ENCODE assay signal across 14 cellular contexts in genomic region chr11:126350811-126351210, GRCh38. TPM values are rescaled to one million over a fixed set of nuclear protein-coding genes. Genes with fewer than 3 reads are reported as not detected.
DNase-seq lines count a peak whose midpoint lies in the region; ATAC-seq and TF ChIP-seq lines count a peak whose summit lies in the region.
"Had no signal": no experiment of that assay in that cellular context is flagged by ENCODE, and none has a peak within 500 bp of the region (broad histone marks: within the 10 kb centered on the region; RNA-seq: fewer than 3 reads in every experiment).

No MANE protein-coding gene starts in this region.

- intact Hi-C loops in CD14-positive monocyte (cut with micrococcal nuclease) = no loop called here

- no peaks in the 10 kb centered on the region for H3K9me3 Mint-ChIP-seq in CD14-positive monocyte
- peaks cover 0 to 7% (median 2%) of the 10 kb centered on the region in 5 experiments for H3K9me3 Mint-ChIP-seq in brain
- H3K9me3 Mint-ChIP-seq in nephron = no peaks in the 10 kb centered on the region

- H3K4me3 Mint-ChIP-seq in CD14-positive monocyte (no peak overlapping the region), brain (peak overlapping the region in 2 of 5 experiments; percentile 2 to 7), nephron (peak overlapping the region in 1 of 3 experiments; percentile 2)

- TF ChIP-seq CTCF in CD14-positive monocyte (IDR thresholded peaks at IDR 0.05) = no peak
- TF ChIP-seq CTCF in brain (conservative IDR thresholded peaks at IDR 0.05) = no peak
- TF ChIP-seq CTCF in nephron (IDR thresholded peaks at IDR 0.05; ENCODE audit: unreplicated experiment in 3 of 3) = no peak

- peaks cover 56% of the 10 kb centered on the region for H3K36me3 ChIP-seq in KOPT-K1 (ENCODE audit: insufficient read depth, low read length)

- DNase-seq in CD14-positive monocyte (ENCODE audit: low spot score) (no peak), NCI-H345 (lab: John Stamatoyannopoulos, UW) (no peak), NCI-H2196 treated with DMSO at 0.1 percent for 48 hours (lab: John Stamatoyannopoulos, UW; ENCODE audit: unreplicated experiment) (no peak), nucleus accumbens (lab: John Stamatoyannopoulos, UW) (no peak)
- DNase-seq: anterior cingulate cortex; C1 segment of cervical spinal cord; foreskin keratinocyte; NCI-H1694; NCI-H774; stimulated activated naive CD4-positive, alpha-beta T cell treated with Interleukin-2 at 50 U/mL for 16 hours had no signal

- H3K36me3 Mint-ChIP-seq in CD14-positive monocyte (peaks cover 24 to 34% of the 10 kb centered on the region in 2 donors), brain (peaks cover 32% of the 10 kb centered on the region), nephron (ENCODE audit: low read depth) (peaks cover 16% of the 10 kb centered on the region)

- ATAC-seq in GM21447 (IDR thresholded peaks at IDR 0.05; ENCODE audit: unreplicated experiment) = no peak
- ATAC-seq: foreskin keratinocyte had no signal

- H3K9me3 ChIP-seq in KOPT-K1 (ENCODE audit: insufficient read depth, low read length, poor library complexity, severe bottlenecking) = no peaks in the 10 kb centered on the region

- peak overlapping the region; percentile 71 for H3K27ac ChIP-seq in KOPT-K1 (ENCODE audit: low read depth, low read length, poor library complexity, severe bottlenecking)
- H3K27ac ChIP-seq: foreskin keratinocyte had no signal

- H3K4me1 Mint-ChIP-seq in CD14-positive monocyte = peaks cover 54% of the 10 kb centered on the region
- peaks cover 71% of the 10 kb centered on the region for H3K4me1 Mint-ChIP-seq in brain
- peaks cover 67% of the 10 kb centered on the region for H3K4me1 Mint-ChIP-seq in nephron

- H3K27me3 Mint-ChIP-seq in CD14-positive monocyte (ENCODE audit: low read depth in 3 of 3) (peaks cover 0 to 4% (median 0%) of the 10 kb centered on the region in 3 donors), brain (no peaks in the 10 kb centered on the region), nephron (ENCODE audit: low read depth) (no peaks in the 10 kb centered on the region)

- peak overlapping the region in 5 of 7 donors; percentile 0 to 74 (median 26) for H3K27ac Mint-ChIP-seq in CD14-positive monocyte
- H3K27ac Mint-ChIP-seq in brain = peak overlapping the region in 4 of 5 experiments; percentile 4 to 65 (median 33)
- peak overlapping the region in 2 of 3 experiments; percentile 17 to 77 for H3K27ac Mint-ChIP-seq in nephron

RNA-seq across cellular contexts. Expression of gene ST3GAL4, which starts 4.7 kb away (rescaled TPM):
- polyA plus RNA-seq in CD14-positive monocyte (10 to 100 TPM in 1 of 2 donors, 1 to 10 TPM in 1; 7.8 to 10.1 TPM), brain (ENCODE audit: insufficient read depth, low read depth, low replicate concordance) (43.9 TPM)

RNA-seq across cellular contexts. Expression of gene DCPS, which starts 47.0 kb away (rescaled TPM):
- 10 to 100 TPM; 30.4 to 30.7 TPM for polyA plus RNA-seq in CD14-positive monocyte
- polyA plus RNA-seq in brain (ENCODE audit: insufficient read depth, low read depth, low replicate concordance) = 30.1 TPM
